In the genomic region with DNA sequence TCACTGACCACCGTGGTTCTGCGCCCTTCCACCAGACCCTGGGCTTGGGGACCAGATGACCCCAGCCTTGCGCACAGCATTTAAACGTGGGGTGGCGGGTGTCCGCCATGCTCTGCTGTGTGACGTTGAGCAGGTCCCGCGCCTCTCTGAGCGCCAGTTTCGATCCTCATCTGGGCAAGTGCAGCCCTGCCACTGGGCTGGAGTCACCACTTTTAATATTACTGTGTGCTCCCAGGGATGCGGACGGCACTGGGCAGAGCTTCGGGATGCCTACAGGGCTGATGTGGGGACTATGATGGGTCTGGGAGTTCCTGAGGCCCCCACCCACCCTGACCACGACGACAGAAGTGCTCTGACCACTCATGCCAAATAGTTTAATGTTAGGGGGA, we compare ENCODE assay signal across 6 cellular contexts. TPM values are rescaled to one million over a fixed set of nuclear protein-coding genes. Genes with fewer than 3 reads are reported as not detected.
DNase-seq lines count a peak whose midpoint lies in the region; ATAC-seq and TF ChIP-seq lines count a peak whose summit lies in the region.

No MANE protein-coding gene starts in this region.

- TF ChIP-seq CTCF in sigmoid colon (IDR thresholded peaks at IDR 0.05), result peak in 1 of 4 experiments; percentile 3

- no peak overlapping the region for H3K27ac ChIP-seq in Karpas-422 (ENCODE audit: low read length)
- H3K27ac ChIP-seq in sigmoid colon, result peak overlapping the region; percentile 95 to 98 (median 97)

- intact Hi-C loops in sigmoid colon (cut with DNase I), result loop anchor here (1.0 to 2.0 kb wide), 3 partner anchors 24 to 174 kb away; a partner anchor contains a TSS

- no peaks in the 10 kb centered on the region for H3K9me3 ChIP-seq in Karpas-422 (ENCODE audit: low read length)
- no peaks in the 10 kb centered on the region for H3K9me3 ChIP-seq in sigmoid colon

- no peaks in the 10 kb centered on the region for H4K20me1 ChIP-seq in Karpas-422 (ENCODE audit: insufficient read depth, low read depth, low read length)

- H3K9me2 ChIP-seq in Karpas-422 (replicated peaks; ENCODE audit: insufficient read depth, low read length), result no peaks in the 10 kb centered on the region

- H3K36me3 ChIP-seq in Karpas-422 (ENCODE audit: insufficient read depth, low read length) (no peaks in the 10 kb centered on the region; the same call in 1 of the 2 replicates), sigmoid colon (no peaks in the 10 kb centered on the region)

- TF ChIP-seq EP300 in sigmoid colon (IDR thresholded peaks at IDR 0.05), result no peak

- H3K79me2 ChIP-seq in Karpas-422 (ENCODE audit: low read length), result no peaks in the 10 kb centered on the region

- TF ChIP-seq POLR2A in sigmoid colon (IDR thresholded peaks at IDR 0.05), result no peak

- H3K4me3 ChIP-seq in Karpas-422 (ENCODE audit: low read length) (peak overlapping the region; percentile 80), sigmoid colon (peak overlapping the region; percentile 63 to 78 (median 68))

- H3K4me2 ChIP-seq in Karpas-422 (ENCODE audit: low read depth, low read length, poor library complexity, severe bottlenecking), result peak overlapping the region; percentile 78

- ATAC-seq in HG03280 (IDR thresholded peaks at IDR 0.05; ENCODE audit: unreplicated experiment), result no peak

- 47 to 67% methylated on average over 16 of the region's 16 CpGs for WGBS in sigmoid colon, 2 donors

- H3K9ac ChIP-seq in Karpas-422 (ENCODE audit: low read length), result peak overlapping the region; percentile 80

- no peak for DNase-seq in Karpas-422
- DNase-seq in effector CD8-positive, alpha-beta T cell (lab: John Stamatoyannopoulos, UW), result peak; percentile 26
- DNase-seq in sigmoid colon, result no peak
- DNase-seq in NCI-H524 (lab: John Stamatoyannopoulos, UW), result no peak
- DNase-seq in stimulated activated CD4-positive, alpha-beta T cell treated with anti-CD3 and anti-CD28 coated beads, Interleukin-4, amount 100 ng/mL, for 24 hours, result no peak

- peaks cover 26% of the 10 kb centered on the region for H3K4me1 ChIP-seq in Karpas-422 (ENCODE audit: low read length)
- H3K4me1 ChIP-seq in sigmoid colon, result peaks cover 0 to 29% (median 19%) of the 10 kb centered on the region in 4 donors

- H2AFZ ChIP-seq in Karpas-422 (ENCODE audit: low read length), result no peak overlapping the region

- H3K27me3 ChIP-seq in Karpas-422 (ENCODE audit: low read length) (no peaks in the 10 kb centered on the region), sigmoid colon (peaks cover 0 to 5% (median 0%) of the 10 kb centered on the region in 3 donors)

RNA-seq across cellular contexts. Expression of a gene that starts 1.2 kb away (rescaled TPM):
- 10.4 and 35.4 TPM in 2 replicates for total RNA-seq in Karpas-422 (2014; rRNA removed; shearing (Covaris generic); ENCODE audit: low replicate concordance)
- total RNA-seq in sigmoid colon, result 10 to 100 TPM in 1 of 4 donors, 1 to 10 TPM in 3; 3.6 to 10.9 (median 7.0) TPM
- 10 to 100 TPM; 29.6 to 63.1 (median 51.1) TPM for polyA plus RNA-seq in sigmoid colon

RNA-seq across cellular contexts. Expression of a gene that starts 8.6 kb away (rescaled TPM):
- not detected in 2 replicates for total RNA-seq in Karpas-422 (2014; rRNA removed; shearing (Covaris generic); ENCODE audit: low replicate concordance)
- total RNA-seq in sigmoid colon, result not detected
- 100 to 1,000 TPM in 1 of 3 donors, 10 to 100 TPM in 2; 15.8 to 109 (median 60.6) TPM for polyA plus RNA-seq in sigmoid colon

RNA-seq across cellular contexts. Expression of a gene that starts 19.6 kb away (rescaled TPM):
- 0.89 and 2.2 TPM in 2 replicates for total RNA-seq in Karpas-422 (2014; rRNA removed; shearing (Covaris generic); ENCODE audit: low replicate concordance)
- total RNA-seq in sigmoid colon, result not detected
- 10 to 100 TPM; 12.4 to 16.6 (median 16.2) TPM for polyA plus RNA-seq in sigmoid colon

RNA-seq across cellular contexts. Expression of a gene that starts 24.2 kb away (rescaled TPM):
- 145 and 304 TPM in 2 replicates for total RNA-seq in Karpas-422 (2014; rRNA removed; shearing (Covaris generic); ENCODE audit: low replicate concordance)
- total RNA-seq in sigmoid colon, result 100 to 1,000 TPM; 152 to 286 (median 203) TPM
- polyA plus RNA-seq in sigmoid colon, result 100 to 1,000 TPM; 169 to 268 (median 254) TPM

RNA-seq across cellular contexts. Expression of a gene that starts 43.5 kb away (rescaled TPM):
- 1.6 and 1.8 TPM in 2 replicates for total RNA-seq in Karpas-422 (2014; rRNA removed; shearing (Covaris generic); ENCODE audit: low replicate concordance)
- total RNA-seq in sigmoid colon, result not detected
- under 1 TPM in 1 of 3 donors, not detected in 2; 0.38 TPM for polyA plus RNA-seq in sigmoid colon
